1 cellular context compared by ENCODE assay signal in the genomic region with DNA sequence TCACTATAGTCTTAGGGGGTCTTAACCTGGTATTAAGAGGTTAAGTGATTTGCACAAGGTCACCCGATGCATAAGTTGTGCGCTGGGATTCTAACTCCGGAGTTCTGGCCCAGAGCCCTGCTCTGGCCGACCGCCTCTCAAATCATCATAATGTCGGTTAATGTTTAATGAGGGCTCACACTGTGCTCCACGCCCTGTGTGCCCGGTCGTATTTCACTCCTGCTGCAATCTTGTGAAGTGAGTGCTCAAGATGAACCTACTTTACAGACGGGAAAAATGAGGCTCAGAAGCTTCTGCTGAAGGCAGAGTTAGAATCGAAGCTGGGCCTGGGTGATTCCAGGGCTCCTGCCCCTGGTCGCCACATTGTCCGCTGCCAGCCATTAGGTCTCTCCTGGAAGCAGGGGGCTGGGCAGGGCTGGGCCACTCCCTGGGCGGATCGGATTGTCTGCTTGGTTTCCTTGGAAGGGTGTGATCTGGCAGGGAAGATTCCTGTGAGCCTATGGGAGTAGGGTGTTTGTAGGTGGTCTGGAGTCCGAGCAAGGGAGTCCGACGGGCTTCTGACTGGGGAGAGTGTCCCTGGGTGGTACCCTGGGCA.
TF ChIP-seq lines count a peak whose summit lies in the region.

No MANE protein-coding gene starts in this region.

TF ChIP-seq in HepG2, 621 proteins besides CTCF, POLR2A, EP300 and RAD21 (continued from another document):
- TF ChIP-seq, protein P1, sequence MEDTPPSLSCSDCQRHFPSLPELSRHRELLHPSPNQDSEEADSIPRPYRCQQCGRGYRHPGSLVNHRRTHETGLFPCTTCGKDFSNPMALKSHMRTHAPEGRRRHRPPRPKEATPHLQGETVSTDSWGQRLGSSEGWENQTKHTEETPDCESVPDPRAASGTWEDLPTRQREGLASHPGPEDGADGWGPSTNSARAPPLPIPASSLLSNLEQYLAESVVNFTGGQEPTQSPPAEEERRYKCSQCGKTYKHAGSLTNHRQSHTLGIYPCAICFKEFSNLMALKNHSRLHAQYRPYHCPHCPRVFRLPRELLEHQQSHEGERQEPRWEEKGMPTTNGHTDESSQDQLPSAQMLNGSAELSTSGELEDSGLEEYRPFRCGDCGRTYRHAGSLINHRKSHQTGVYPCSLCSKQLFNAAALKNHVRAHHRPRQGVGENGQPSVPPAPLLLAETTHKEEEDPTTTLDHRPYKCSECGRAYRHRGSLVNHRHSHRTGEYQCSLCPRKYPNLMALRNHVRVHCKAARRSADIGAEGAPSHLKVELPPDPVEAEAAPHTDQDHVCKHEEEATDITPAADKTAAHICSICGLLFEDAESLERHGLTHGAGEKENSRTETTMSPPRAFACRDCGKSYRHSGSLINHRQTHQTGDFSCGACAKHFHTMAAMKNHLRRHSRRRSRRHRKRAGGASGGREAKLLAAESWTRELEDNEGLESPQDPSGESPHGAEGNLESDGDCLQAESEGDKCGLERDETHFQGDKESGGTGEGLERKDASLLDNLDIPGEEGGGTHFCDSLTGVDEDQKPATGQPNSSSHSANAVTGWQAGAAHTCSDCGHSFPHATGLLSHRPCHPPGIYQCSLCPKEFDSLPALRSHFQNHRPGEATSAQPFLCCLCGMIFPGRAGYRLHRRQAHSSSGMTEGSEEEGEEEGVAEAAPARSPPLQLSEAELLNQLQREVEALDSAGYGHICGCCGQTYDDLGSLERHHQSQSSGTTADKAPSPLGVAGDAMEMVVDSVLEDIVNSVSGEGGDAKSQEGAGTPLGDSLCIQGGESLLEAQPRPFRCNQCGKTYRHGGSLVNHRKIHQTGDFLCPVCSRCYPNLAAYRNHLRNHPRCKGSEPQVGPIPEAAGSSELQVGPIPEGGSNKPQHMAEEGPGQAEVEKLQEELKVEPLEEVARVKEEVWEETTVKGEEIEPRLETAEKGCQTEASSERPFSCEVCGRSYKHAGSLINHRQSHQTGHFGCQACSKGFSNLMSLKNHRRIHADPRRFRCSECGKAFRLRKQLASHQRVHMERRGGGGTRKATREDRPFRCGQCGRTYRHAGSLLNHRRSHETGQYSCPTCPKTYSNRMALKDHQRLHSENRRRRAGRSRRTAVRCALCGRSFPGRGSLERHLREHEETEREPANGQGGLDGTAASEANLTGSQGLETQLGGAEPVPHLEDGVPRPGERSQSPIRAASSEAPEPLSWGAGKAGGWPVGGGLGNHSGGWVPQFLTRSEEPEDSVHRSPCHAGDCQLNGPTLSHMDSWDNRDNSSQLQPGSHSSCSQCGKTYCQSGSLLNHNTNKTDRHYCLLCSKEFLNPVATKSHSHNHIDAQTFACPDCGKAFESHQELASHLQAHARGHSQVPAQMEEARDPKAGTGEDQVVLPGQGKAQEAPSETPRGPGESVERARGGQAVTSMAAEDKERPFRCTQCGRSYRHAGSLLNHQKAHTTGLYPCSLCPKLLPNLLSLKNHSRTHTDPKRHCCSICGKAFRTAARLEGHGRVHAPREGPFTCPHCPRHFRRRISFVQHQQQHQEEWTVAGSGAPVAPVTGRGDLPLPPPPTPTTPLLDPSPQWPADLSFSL (CRISPR knock-in tag; IDR thresholded peaks at IDR 0.05), result no peak
- no peak for TF ChIP-seq ZSCAN12 (CRISPR knock-in tag; IDR thresholded peaks at IDR 0.05)
- TF ChIP-seq ETV6 (CRISPR knock-in tag; conservative IDR thresholded peaks at IDR 0.05), result 0 out of 2 replicates have a peak, but pooled peaks have one; percentile 4
